In the genomic region with DNA sequence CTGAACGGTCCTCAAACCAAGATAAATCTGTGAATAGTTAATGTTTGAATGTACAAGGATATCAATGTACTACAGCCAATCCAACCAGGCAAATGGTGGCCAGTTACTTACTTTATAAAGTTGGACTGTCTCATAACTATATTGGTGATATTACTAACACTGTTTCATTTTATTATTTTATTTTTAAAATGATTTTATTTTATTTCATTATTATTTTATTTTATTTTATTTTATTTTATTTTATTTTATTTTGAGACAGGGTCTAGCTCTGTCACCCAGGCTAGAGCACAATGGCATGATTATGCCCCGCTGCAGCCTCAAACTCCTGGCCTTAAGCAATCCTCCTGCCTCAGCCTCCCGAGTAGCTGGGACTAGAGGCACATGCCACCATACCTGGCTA, we compare ENCODE assay signal across 19 cellular contexts. TPM values are rescaled to one million over a fixed set of nuclear protein-coding genes. Genes with fewer than 3 reads are reported as not detected.
A peak's percentile ranks its signal among the peaks of the same experiment; 100 is the strongest.
DNase-seq lines count a peak whose midpoint lies in the region; ATAC-seq and TF ChIP-seq lines count a peak whose summit lies in the region.
"Had no signal": no experiment of that assay in that cellular context is flagged by ENCODE, and none has a peak within 500 bp of the region (broad histone marks: within the 10 kb centered on the region; RNA-seq: fewer than 3 reads in every experiment).

No MANE protein-coding gene starts in this region.

- no peak for TF ChIP-seq EP300 in gastroesophageal sphincter (IDR thresholded peaks at IDR 0.05)

- no peak for DNase-seq in activated T-cell treated with anti-CD3 and anti-CD28 coated beads, Interleukin-2, amount 50 U/mL, for 24 hours
- DNase-seq in activated T-cell treated with anti-CD3 and anti-CD28 coated beads, Interleukin-2, amount 50 U/mL, for 1 hour: no peak
- DNase-seq in Peyer's patch (peak in 1 of 3 donors; percentile 11), spleen (no peak), foreskin fibroblast (no peak)
- no peak for DNase-seq in activated CD8-positive, alpha-beta T cell treated with anti-CD3 and anti-CD28 coated beads for 36 hours
- DNase-seq: activated naive CD8-positive, alpha-beta T cell treated with anti-CD3 and anti-CD28 coated beads, Interleukin-2, amount 50 U/mL, for 24 hours; brain microvascular endothelial cell; DMS 273 treated with DMSO at 0.1 percent for 48 hours; NCI-H1092 treated with DMSO at 0.1 percent for 48 hours; NCI-H510A treated with DMSO at 0.1 percent for 48 hours had no signal

- H3K27me3 ChIP-seq in Peyer's patch: no peaks in the 10 kb centered on the region
- no peaks in the 10 kb centered on the region for H3K27me3 ChIP-seq in gastroesophageal sphincter
- H3K27me3 ChIP-seq in spleen (replicated peaks in 1 of 7): no peaks in the 10 kb centered on the region
- H3K27me3 ChIP-seq: BLaER1, brain microvascular endothelial cell, foreskin keratinocyte had no signal

- H3K27ac Mint-ChIP-seq in activated T-cell treated with anti-CD3 and anti-CD28 coated beads, Interleukin-2, amount 50 U/mL, for 24 hours: peak overlapping the region; percentile 91
- no peak overlapping the region for H3K27ac Mint-ChIP-seq in activated CD8-positive, alpha-beta T cell treated with anti-CD3 and anti-CD28 coated beads for 36 hours
- H3K27ac Mint-ChIP-seq: activated naive CD8-positive, alpha-beta T cell treated with anti-CD3 and anti-CD28 coated beads, Interleukin-2, amount 50 U/mL, for 24 hours had no signal

- POLR2A ChIA-PET in activated CD8-positive, alpha-beta T cell treated with anti-CD3 and anti-CD28 coated beads for 36 hours (lab: Charles Lee): no interaction called here

- no peak for ATAC-seq in gastroesophageal sphincter
- no peak for ATAC-seq in GM18511 (IDR thresholded peaks at IDR 0.05; ENCODE audit: unreplicated experiment)
- no peak for ATAC-seq in activated CD8-positive, alpha-beta T cell treated with anti-CD3 and anti-CD28 coated beads for 36 hours
- ATAC-seq: A549 had no signal

- intact Hi-C loops in spleen (cut with DNase I; ENCODE audit: low total_unique reads): loop anchor here (10.0 kb wide), 1 partner anchor 76 kb away; a partner anchor contains a TSS
- intact Hi-C loops in activated CD8-positive, alpha-beta T cell treated with anti-CD3 and anti-CD28 coated beads for 36 hours (cut with micrococcal nuclease): loop anchor here (10.0 kb wide), 1 partner anchor 156 kb away; a partner anchor contains a TSS

- H3K27ac ChIP-seq in Peyer's patch (peak overlapping the region; percentile 18 to 77 (median 51)), gastroesophageal sphincter (peak overlapping the region in 3 of 4 donors; percentile 62 to 65 (median 63)), spleen (peak overlapping the region in 5 of 8 donors; percentile 23 to 84 (median 62))
- H3K27ac ChIP-seq: A549, BLaER1, brain microvascular endothelial cell, foreskin keratinocyte, KMS-11 had no signal

- no peak for TF ChIP-seq CTCF in Peyer's patch (IDR thresholded peaks at IDR 0.05)
- TF ChIP-seq CTCF in gastroesophageal sphincter (IDR thresholded peaks at IDR 0.05): no peak
- no peak for TF ChIP-seq CTCF in spleen (IDR thresholded peaks at IDR 0.05 in 8 of 11, conservative IDR thresholded peaks at IDR 0.05 in 3 of 11)
- no peak for TF ChIP-seq CTCF in activated CD8-positive, alpha-beta T cell treated with anti-CD3 and anti-CD28 coated beads for 36 hours (IDR thresholded peaks at IDR 0.05)
- no peak for TF ChIP-seq CTCF in foreskin fibroblast (IDR thresholded peaks at IDR 0.05; ENCODE audit: low read depth, low read length)

- no peaks in the 10 kb centered on the region for H3K27me3 Mint-ChIP-seq in activated T-cell treated with anti-CD3 and anti-CD28 coated beads, Interleukin-2, amount 50 U/mL, for 24 hours
- H3K27me3 Mint-ChIP-seq in activated CD8-positive, alpha-beta T cell treated with anti-CD3 and anti-CD28 coated beads for 36 hours: no peaks in the 10 kb centered on the region
- H3K27me3 Mint-ChIP-seq: activated naive CD8-positive, alpha-beta T cell treated with anti-CD3 and anti-CD28 coated beads, Interleukin-2, amount 50 U/mL, for 24 hours; dendritic cell treated with granulocyte-macrophage colony-stimulating factor and Interleukin-4, amounts not matched to agents 40 ng/mL and 50 ng/mL, for 4 days had no signal

- H3K4me3 ChIP-seq in Peyer's patch: no peak overlapping the region
- no peak overlapping the region for H3K4me3 ChIP-seq in gastroesophageal sphincter
- no peak overlapping the region for H3K4me3 ChIP-seq in spleen
- no peak overlapping the region for H3K4me3 ChIP-seq in foreskin fibroblast (ENCODE audit: low read depth in 1 of 2, low read length in 2 of 2)
- H3K4me3 ChIP-seq: A549, BLaER1 had no signal

- H3K4me3 Mint-ChIP-seq in activated T-cell treated with anti-CD3 and anti-CD28 coated beads, Interleukin-2, amount 50 U/mL, for 24 hours: no peak overlapping the region
- no peak overlapping the region for H3K4me3 Mint-ChIP-seq in activated CD8-positive, alpha-beta T cell treated with anti-CD3 and anti-CD28 coated beads for 36 hours
- H3K4me3 Mint-ChIP-seq: dendritic cell treated with granulocyte-macrophage colony-stimulating factor and Interleukin-4, amounts not matched to agents 40 ng/mL and 50 ng/mL, for 4 days had no signal

- H3K4me1 Mint-ChIP-seq in activated T-cell treated with anti-CD3 and anti-CD28 coated beads, Interleukin-2, amount 50 U/mL, for 24 hours (ENCODE audit: low read depth): peaks cover 54% of the 10 kb centered on the region
- H3K4me1 Mint-ChIP-seq in activated CD8-positive, alpha-beta T cell treated with anti-CD3 and anti-CD28 coated beads for 36 hours (ENCODE audit: low read depth): peaks cover 47% of the 10 kb centered on the region

- CTCF ChIA-PET in activated CD8-positive, alpha-beta T cell treated with anti-CD3 and anti-CD28 coated beads for 36 hours (lab: Charles Lee): interaction anchor here (2.0 kb wide), 1 partner anchor 43 kb away, joined by 6 read pairs; no protein-coding TSS in a partner anchor

- H3K9me3 Mint-ChIP-seq in activated T-cell treated with anti-CD3 and anti-CD28 coated beads, Interleukin-2, amount 50 U/mL, for 24 hours: no peaks in the 10 kb centered on the region
- H3K9me3 Mint-ChIP-seq in activated CD8-positive, alpha-beta T cell treated with anti-CD3 and anti-CD28 coated beads for 36 hours: no peaks in the 10 kb centered on the region
- H3K9me3 Mint-ChIP-seq: activated naive CD8-positive, alpha-beta T cell treated with anti-CD3 and anti-CD28 coated beads, Interleukin-2, amount 50 U/mL, for 24 hours; activated T-helper 2 cell treated with anti-CD3 and anti-CD28 coated beads, Interferon-gamma antibody, Interleukin-2, Interleukin-4, amounts not matched to agents 10 μg/mL and 5 μg/mL and 100 μg/mL, durations not matched to agents 14 hours and 24 hours and 36 hours; dendritic cell treated with granulocyte-macrophage colony-stimulating factor and Interleukin-4, amounts not matched to agents 40 ng/mL and 50 ng/mL, for 4 days had no signal

- 90 to 97% methylated on average over 3 of the region's 3 CpGs for WGBS in gastroesophageal sphincter (ENCODE audit: low coverage in 1 of 2), 2 donors
- WGBS in spleen, 5 donors: 85 to 92% (median 90%) methylated on average over 3 of the region's 3 CpGs

- H3K36me3 ChIP-seq in Peyer's patch (peaks cover 0 to 8% (median 0%) of the 10 kb centered on the region in 3 donors), gastroesophageal sphincter (peaks cover 0 to 6% of the 10 kb centered on the region in 2 donors), spleen (peaks cover 0 to 32% (median 3%) of the 10 kb centered on the region in 6 donors)
- H3K36me3 ChIP-seq: BLaER1, brain microvascular endothelial cell had no signal

- H3K9me3 ChIP-seq in Peyer's patch (no peaks in the 10 kb centered on the region), gastroesophageal sphincter (no peaks in the 10 kb centered on the region), spleen (no peaks in the 10 kb centered on the region)
- H3K9me3 ChIP-seq: A549, BLaER1 had no signal

- H3K4me1 ChIP-seq in Peyer's patch: peaks cover 0 to 23% (median 4%) of the 10 kb centered on the region in 4 donors
- peaks cover 0 to 13% (median 2%) of the 10 kb centered on the region in 3 donors for H3K4me1 ChIP-seq in gastroesophageal sphincter
- H3K4me1 ChIP-seq in spleen: peaks cover 19 to 56% (median 42%) of the 10 kb centered on the region in 6 donors
- H3K4me1 ChIP-seq: A549 had no signal

- TF ChIP-seq POLR2A in Peyer's patch (IDR thresholded peaks at IDR 0.05) (no peak), gastroesophageal sphincter (IDR thresholded peaks at IDR 0.05) (no peak), spleen (IDR thresholded peaks at IDR 0.05) (no peak)

- peaks cover 56% of the 10 kb centered on the region for H3K36me3 Mint-ChIP-seq in activated T-cell treated with anti-CD3 and anti-CD28 coated beads, Interleukin-2, amount 50 U/mL, for 24 hours (ENCODE audit: low read depth)
- peaks cover 24% of the 10 kb centered on the region for H3K36me3 Mint-ChIP-seq in activated CD8-positive, alpha-beta T cell treated with anti-CD3 and anti-CD28 coated beads for 36 hours (ENCODE audit: low read depth)

RNA-seq across cellular contexts. Expression of a gene that starts 6.8 kb away (rescaled TPM):
- total RNA-seq in Peyer's patch: 10 to 100 TPM; 19.4 to 38.0 (median 34.9) TPM
- total RNA-seq in gastroesophageal sphincter: 10 to 100 TPM; 17.7 to 21.9 (median 20.6) TPM
- 10 to 100 TPM; 18.7 to 37.4 (median 28.6) TPM for total RNA-seq in spleen
- polyA plus RNA-seq in spleen: 10 to 100 TPM in 2 of 3 donors, 1 to 10 TPM in 1; 9.9 to 13.8 (median 11.1) TPM
- total RNA-seq in activated CD8-positive, alpha-beta T cell treated with anti-CD3 and anti-CD28 coated beads for 36 hours: 10 to 100 TPM; 23.5 to 25.1 TPM
